10 cellular contexts compared by ENCODE assay signal in the genomic region with DNA sequence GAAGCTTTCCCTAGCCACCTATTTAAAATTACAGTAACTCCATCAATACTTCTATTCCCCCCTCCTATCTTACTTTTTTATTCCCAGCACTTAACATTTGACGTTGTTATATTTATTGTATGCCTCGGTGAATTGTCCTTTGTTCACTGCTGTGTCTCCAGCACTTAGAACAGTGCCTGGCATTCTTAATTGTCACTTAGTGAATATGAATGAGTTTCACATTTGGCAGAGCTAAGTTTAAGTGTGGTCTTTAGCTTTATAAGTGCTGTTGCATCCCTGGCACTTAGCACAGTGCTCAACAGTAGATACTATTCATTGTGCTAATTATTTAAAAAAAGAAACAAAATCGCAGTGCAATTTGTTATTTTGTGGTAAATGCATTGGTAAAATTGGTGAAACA.
A peak's percentile ranks its signal among the peaks of the same experiment; 100 is the strongest.
DNase-seq lines count a peak whose midpoint lies in the region; ATAC-seq and TF ChIP-seq lines count a peak whose summit lies in the region.
"Had no signal": no experiment of that assay in that cellular context is flagged by ENCODE, and none has a peak within 500 bp of the region (broad histone marks: within the 10 kb centered on the region; RNA-seq: fewer than 3 reads in every experiment).

No MANE protein-coding gene starts in this region.

- H3K9me3 ChIP-seq in OCI-LY1 (ENCODE audit: low read length) (no peaks in the 10 kb centered on the region), endodermal cell (ENCODE audit: control insufficient read depth, low read length) (no peaks in the 10 kb centered on the region), psoas muscle (no peaks in the 10 kb centered on the region)

- H3K27me3 Mint-ChIP-seq in activated CD4-positive, alpha-beta T cell treated with anti-CD3 and anti-CD28 coated beads for 36 hours: no peaks in the 10 kb centered on the region
- no peaks in the 10 kb centered on the region for H3K27me3 Mint-ChIP-seq in endodermal cell (ENCODE audit: insufficient read depth)

- intact Hi-C loops in activated CD4-positive, alpha-beta T cell treated with anti-CD3 and anti-CD28 coated beads for 36 hours (cut with DNase I, micrococcal nuclease): loop anchor here (5.0 to 10.0 kb wide), 5 partner anchors 389 to 932 kb away; a partner anchor contains a TSS
- intact Hi-C loops in psoas muscle (cut with DNase I): loop anchor here in 1 of 2 donors (5.0 kb wide), 1 partner anchor 153 kb away; a partner anchor contains a TSS

- H3K9me3 Mint-ChIP-seq in activated CD4-positive, alpha-beta T cell treated with anti-CD3 and anti-CD28 coated beads for 36 hours (ENCODE audit: low read depth): no peaks in the 10 kb centered on the region
- no peaks in the 10 kb centered on the region for H3K9me3 Mint-ChIP-seq in endodermal cell

- H3K9ac ChIP-seq in OCI-LY1 (ENCODE audit: low read length) (no peak overlapping the region), endodermal cell (ENCODE audit: extremely low read depth, low read length, poor library complexity, severe bottlenecking) (no peak overlapping the region)

- no peak overlapping the region for H3K4me3 ChIP-seq in OCI-LY1 (ENCODE audit: low read depth, low read length, poor library complexity, severe bottlenecking)
- peak overlapping the region; percentile 88 for H3K4me3 ChIP-seq in endodermal cell (ENCODE audit: low read length)
- peak overlapping the region; percentile 71 for H3K4me3 ChIP-seq in psoas muscle

- no peaks in the 10 kb centered on the region for H3K9me2 ChIP-seq in OCI-LY1 (ENCODE audit: low read depth, low read length)

- peaks cover 49% of the 10 kb centered on the region for H3K36me3 Mint-ChIP-seq in activated CD4-positive, alpha-beta T cell treated with anti-CD3 and anti-CD28 coated beads for 36 hours (ENCODE audit: low read depth)
- peaks cover 48% of the 10 kb centered on the region for H3K36me3 Mint-ChIP-seq in endodermal cell (ENCODE audit: low read depth)

- H3K27ac ChIP-seq in OCI-LY1 (ENCODE audit: low read depth, low read length, poor library complexity, severe bottlenecking) (no peak overlapping the region), endodermal cell (ENCODE audit: low read depth, low read length) (no peak overlapping the region), psoas muscle (no peak overlapping the region)

- H3F3A ChIP-seq in OCI-LY1 (ENCODE audit: insufficient read depth, low read length): no peaks in the 10 kb centered on the region

- peaks cover 52% of the 10 kb centered on the region for H3K36me3 ChIP-seq in OCI-LY1 (ENCODE audit: insufficient read depth, low read length)
- peaks cover 54% of the 10 kb centered on the region for H3K36me3 ChIP-seq in endodermal cell (ENCODE audit: control insufficient read depth, insufficient read depth, low read length)
- H3K36me3 ChIP-seq in psoas muscle (ENCODE audit: insufficient read depth in 1 of 2, low read depth in 1 of 2): peaks cover 16 to 56% of the 10 kb centered on the region in 2 donors

- peaks cover 39% of the 10 kb centered on the region for H3K4me1 Mint-ChIP-seq in activated CD4-positive, alpha-beta T cell treated with anti-CD3 and anti-CD28 coated beads for 36 hours
- peaks cover 15% of the 10 kb centered on the region for H3K4me1 Mint-ChIP-seq in endodermal cell

- 96 to 100% methylated on average over 3 of the region's 3 CpGs for WGBS in endodermal cell (ENCODE audit: insufficient coverage in 1 of 2, insufficient read length in 1 of 2), 2 experiments
- 77 to 80% (median 78%) methylated on average over 3 of the region's 3 CpGs for WGBS in psoas muscle, 3 donors

- H4K20me1 ChIP-seq in OCI-LY1 (ENCODE audit: insufficient read depth, low read length): no peaks in the 10 kb centered on the region

- peak overlapping the region; percentile 99 for H3K4me3 Mint-ChIP-seq in activated CD4-positive, alpha-beta T cell treated with anti-CD3 and anti-CD28 coated beads for 36 hours
- peak overlapping the region; percentile 92 for H3K4me3 Mint-ChIP-seq in endodermal cell

- POLR2A ChIA-PET in activated CD4-positive, alpha-beta T cell treated with anti-CD3 and anti-CD28 coated beads for 36 hours (lab: Charles Lee): no interaction called here

- H3K4me2 ChIP-seq in OCI-LY1 (ENCODE audit: low read length): peak overlapping the region; percentile 92

- peaks cover 8% of the 10 kb centered on the region for H3K79me2 ChIP-seq in OCI-LY1 (ENCODE audit: insufficient read depth, low read length)

- no peak overlapping the region for H2AFZ ChIP-seq in OCI-LY1 (ENCODE audit: low read length)

- H3K27me3 ChIP-seq in OCI-LY1 (ENCODE audit: insufficient read depth, low read length): no peaks in the 10 kb centered on the region
- H3K27me3 ChIP-seq in endodermal cell (ENCODE audit: control insufficient read depth, insufficient read depth, low read length, poor library complexity, severe bottlenecking): no peaks in the 10 kb centered on the region
- no peaks in the 10 kb centered on the region for H3K27me3 ChIP-seq in psoas muscle (ENCODE audit: insufficient read depth in 3 of 3, low read length in 2 of 3)

- peak overlapping the region; percentile 92 for H3K27ac Mint-ChIP-seq in activated CD4-positive, alpha-beta T cell treated with anti-CD3 and anti-CD28 coated beads for 36 hours
- H3K27ac Mint-ChIP-seq in endodermal cell: no peak overlapping the region

- no peak for ATAC-seq in activated CD4-positive, alpha-beta T cell treated with anti-CD3 and anti-CD28 coated beads for 36 hours
- ATAC-seq in psoas muscle (no peak), HG02840 (IDR thresholded peaks at IDR 0.05; ENCODE audit: low FRiP score, unreplicated experiment) (no peak)

- H3K4me1 ChIP-seq in OCI-LY1 (ENCODE audit: insufficient read depth, low read length, severe bottlenecking) (peaks cover 29% of the 10 kb centered on the region), endodermal cell (ENCODE audit: control insufficient read depth, insufficient read depth, low read length) (no peaks in the 10 kb centered on the region), psoas muscle (peaks cover 19% of the 10 kb centered on the region)

- TF ChIP-seq CTCF in OCI-LY1 (IDR thresholded peaks at IDR 0.05; ENCODE audit: low read length) (no peak), endodermal cell (conservative IDR thresholded peaks at IDR 0.05) (no peak), psoas muscle (IDR thresholded peaks at IDR 0.05) (no peak)

- CTCF ChIA-PET in activated CD4-positive, alpha-beta T cell treated with anti-CD3 and anti-CD28 coated beads for 36 hours (lab: Charles Lee): no interaction called here

- DNase-seq in activated CD4-positive, alpha-beta T cell treated with anti-CD3 and anti-CD28 coated beads for 36 hours: no peak
- DNase-seq in activated CD4-positive, alpha-beta T cell treated with anti-CD3 and anti-CD28 coated beads, Interleukin-2, amount 50 U/mL, for 48 hours: no peak
- DNase-seq in endodermal cell (no peak), psoas muscle (no peak), RKO (ENCODE audit: low spot score) (no peak), NCI-H2029 treated with DMSO at 0.1 percent for 48 hours (lab: John Stamatoyannopoulos, UW) (no peak)
- DNase-seq: effector memory CD4-positive, alpha-beta T cell; NCI-H1092 treated with DMSO at 0.1 percent for 48 hours had no signal
